8 cellular contexts compared by ENCODE assay signal in genomic region chr17:17511971-17512858, GRCh38. TPM values are rescaled to one million over a fixed set of nuclear protein-coding genes. Genes with fewer than 3 reads are reported as not detected.
DNase-seq lines count a peak whose midpoint lies in the region; ATAC-seq, FAIRE-seq and TF ChIP-seq lines count a peak whose summit lies in the region.

No MANE protein-coding gene starts in this region.

- BruUV-seq in Panc1 (replicated peaks; lab: Mats Ljungman, UMichigan) = no TSS peak

- H3K4me1 ChIP-seq in GM23248 (ENCODE audit: insufficient read depth) (no peaks in the 10 kb centered on the region), Panc1 (ENCODE audit: control insufficient read depth, insufficient read depth, low read length) (peaks cover 8% of the 10 kb centered on the region), fibroblast of lung (ENCODE audit: control insufficient read depth, extremely low read depth, insufficient read depth, low read length) (peaks cover 4% of the 10 kb centered on the region), small intestine (ENCODE audit: control insufficient read depth in 2 of 2, insufficient read depth in 1 of 2, low read depth in 1 of 2, low read length in 1 of 2) (no peaks in the 10 kb centered on the region)

- intact Hi-C loops in Panc1 (cut with micrococcal nuclease; ENCODE audit: unreplicated experiment) = no loop called here

- ATAC-seq in Panc1 = peak; percentile 88

- CTCF ChIA-PET in Panc1 (lab: Charles Lee) = interaction anchor here (0.6 kb wide), 1 partner anchor 10 kb away, joined by 7 read pairs; no protein-coding TSS in a partner anchor

- no peaks in the 10 kb centered on the region for H3K27me3 ChIP-seq in GM23248 (replicated peaks; ENCODE audit: insufficient read depth)
- H3K27me3 ChIP-seq in Panc1 (ENCODE audit: control insufficient read depth, insufficient read depth, low read length) = no peaks in the 10 kb centered on the region
- H3K27me3 ChIP-seq in fibroblast of lung (ENCODE audit: control insufficient read depth, insufficient read depth, low read length) = no peaks in the 10 kb centered on the region
- H3K27me3 ChIP-seq in WERI-Rb-1 (ENCODE audit: insufficient read depth, low read depth, severe bottlenecking) = no peaks in the 10 kb centered on the region
- H3K27me3 ChIP-seq in small intestine (ENCODE audit: control insufficient read depth in 2 of 2, insufficient read depth in 2 of 2, low read length in 2 of 2) = no peaks in the 10 kb centered on the region

- no peaks in the 10 kb centered on the region for H3K36me3 ChIP-seq in GM23248 (ENCODE audit: low read depth)
- H3K36me3 ChIP-seq in Panc1 (ENCODE audit: control insufficient read depth, insufficient read depth, low read length) = no peaks in the 10 kb centered on the region
- H3K36me3 ChIP-seq in fibroblast of lung (ENCODE audit: control insufficient read depth, insufficient read depth, low read length) = no peaks in the 10 kb centered on the region
- no peaks in the 10 kb centered on the region; the same call in 1 of the 2 replicates for H3K36me3 ChIP-seq in WERI-Rb-1
- no peaks in the 10 kb centered on the region for H3K36me3 ChIP-seq in small intestine (ENCODE audit: control insufficient read depth in 2 of 2, insufficient read depth in 2 of 2, low read length in 2 of 2)

- H3K27ac ChIP-seq in GM23248 (no peak overlapping the region), Panc1 (ENCODE audit: low read length) (no peak overlapping the region), fibroblast of lung (ENCODE audit: insufficient read depth, low read length) (no peak overlapping the region), WERI-Rb-1 (no peak overlapping the region), small intestine (ENCODE audit: low read depth in 1 of 2, low read length in 1 of 2) (no peak overlapping the region)

- no peak for TF ChIP-seq CTCF in Panc1 (IDR thresholded peaks at IDR 0.05)
- TF ChIP-seq CTCF in fibroblast of lung (conservative IDR thresholded peaks at IDR 0.05 in 1 of 2, IDR thresholded peaks at IDR 0.05 in 1 of 2; ENCODE audit: low read depth in 1 of 2, low read length in 2 of 2) = no peak
- TF ChIP-seq CTCF in WERI-Rb-1 (IDR thresholded peaks at IDR 0.05; ENCODE audit: low read depth, low read length) = no peak

- WGBS in GM23248 (ENCODE audit: low coverage in 1 of 2, low lambda C conversion rate in 2 of 2, missing lambda C conversion rate in 2 of 2), 2 experiments = 76 to 78% methylated on average over 28 of the region's 28 CpGs
- WGBS in small intestine, 3 donors = 87 to 90% (median 88%) methylated on average over 28 of the region's 28 CpGs

- H3K9me2 ChIP-seq in GM23248 (ENCODE audit: insufficient read depth) = no peaks in the 10 kb centered on the region

- DNase-seq in GM23248 (peak; percentile 95), Panc1 (ENCODE audit: low read depth, low spot score) (no peak), fibroblast of lung (ENCODE audit: low read depth in 2 of 2) (peak; percentile 83 to 97), renal cortical epithelial cell (ENCODE audit: low read depth) (peak; percentile 89), D341Med (ENCODE audit: low spot score) (no peak), WERI-Rb-1 (no peak), small intestine (no peak)
- DNase-seq in activated T-cell treated with anti-CD3 and anti-CD28 coated beads, Interleukin-2, amount 50 U/mL, for 48 hours = no peak

- H3K9ac ChIP-seq in GM23248 = no peak overlapping the region
- no peak overlapping the region for H3K9ac ChIP-seq in fibroblast of lung (ENCODE audit: insufficient read depth, low read length)

- H3K4me3 ChIP-seq in GM23248 (no peak overlapping the region), Panc1 (ENCODE audit: low read depth in 2 of 2, low read length in 2 of 2) (no peak overlapping the region), fibroblast of lung (replicated peaks in 1 of 4; ENCODE audit: control extremely low read depth in 1 of 4, insufficient read depth in 1 of 4, low read depth in 3 of 4, low read length in 4 of 4) (no peak overlapping the region), WERI-Rb-1 (ENCODE audit: low read depth, low read length) (no peak overlapping the region), small intestine (ENCODE audit: low read depth in 1 of 2, low read length in 2 of 2) (no peak overlapping the region)

- H3K4me2 ChIP-seq in GM23248 (ENCODE audit: unreplicated experiment) = no peak overlapping the region
- no peak overlapping the region for H3K4me2 ChIP-seq in fibroblast of lung (ENCODE audit: extremely low read depth, insufficient read depth, low read length)

- H2AFZ ChIP-seq in GM23248 (no peak overlapping the region), fibroblast of lung (ENCODE audit: low read length) (no peak overlapping the region)

- no peaks in the 10 kb centered on the region for H3F3A ChIP-seq in GM23248 (ENCODE audit: insufficient read depth)

- in situ Hi-C loops in GM23248 (cut with MboI) = no loop called here
- in situ Hi-C loops in Panc1 (cut with HindIII; ENCODE audit: low pct_unique_long_range_greater_than_20kb, low sequenced_read_pairs) = no loop called here

- POLR2A ChIA-PET in Panc1 (lab: Charles Lee) = interaction anchor here (0.5 to 0.6 kb wide), 3 partner anchors 20 to 428 kb away, joined by 5 to 10 read pairs (median 6); no protein-coding TSS in a partner anchor

- FAIRE-seq in small intestine (lab: Jason Lieb, UNC) = no peak

- no peaks in the 10 kb centered on the region for H3K9me3 ChIP-seq in GM23248 (ENCODE audit: low read depth)
- no peaks in the 10 kb centered on the region for H3K9me3 ChIP-seq in Panc1 (ENCODE audit: control insufficient read depth, insufficient read depth, low read depth, low read length)
- H3K9me3 ChIP-seq in fibroblast of lung (ENCODE audit: control insufficient read depth, insufficient read depth, low read depth, low read length) = no peaks in the 10 kb centered on the region
- H3K9me3 ChIP-seq in WERI-Rb-1 (ENCODE audit: severe bottlenecking) = no peaks in the 10 kb centered on the region
- no peaks in the 10 kb centered on the region for H3K9me3 ChIP-seq in small intestine (ENCODE audit: control insufficient read depth, low read depth)

- H4K20me1 ChIP-seq in GM23248 (ENCODE audit: insufficient read depth) (no peaks in the 10 kb centered on the region), fibroblast of lung (ENCODE audit: control insufficient read depth, extremely low read depth, insufficient read depth, low read length) (no peaks in the 10 kb centered on the region)

- no peaks in the 10 kb centered on the region for H3K79me2 ChIP-seq in GM23248 (ENCODE audit: insufficient read depth)
- no peaks in the 10 kb centered on the region for H3K79me2 ChIP-seq in fibroblast of lung (ENCODE audit: control insufficient read depth, insufficient read depth, low read length)

RNA-seq across cellular contexts. Expression of gene RASD1, which starts 16.0 kb away (rescaled TPM):
- 0.89 and 2.2 TPM in 2 replicates for total RNA-seq in GM23248 (2014; rRNA removed; shearing (Covaris generic))
- polyA plus RNA-seq in GM23248 (2016; fragmentation: Nextera tagmentation; extraction: Ambion mirVana) = 1.2 and 1.5 TPM in 2 replicates
- total RNA-seq in Panc1 (2021; ENCODE audit: unreplicated experiment) = 1.7 TPM
- polyA plus RNA-seq in Panc1 (2012; ENCODE audit: insufficient read length) = 4.6 TPM
- 0.26 and 2.6 TPM in 2 replicates for total RNA-seq in fibroblast of lung
- 0.32 and 0.34 TPM in 2 replicates for polyA plus RNA-seq in fibroblast of lung
- polyA plus RNA-seq in fibroblast of lung (2012) = 1.0 and 1.2 TPM in 2 replicates
- 2.3 TPM in 1 of 2 replicates, not detected in the other for polyA minus RNA-seq in fibroblast of lung (ENCODE audit: low replicate concordance)
- total RNA-seq in renal cortical epithelial cell = 16.1 and 154 TPM in 2 replicates
- 10 to 100 TPM in 1 of 3 donors, 1 to 10 TPM in 2; 4.9 to 11.4 (median 7.6) TPM for polyA plus RNA-seq in small intestine

RNA-seq across cellular contexts. Expression of gene MED9, which starts 35.4 kb away (rescaled TPM):
- 9.6 and 10.3 TPM in 2 replicates for total RNA-seq in GM23248 (2014; rRNA removed; shearing (Covaris generic))
- 9.8 and 10.0 TPM in 2 replicates for polyA plus RNA-seq in GM23248 (2016; fragmentation: Nextera tagmentation; extraction: Ambion mirVana)
- 11.1 TPM for total RNA-seq in Panc1 (2021; ENCODE audit: unreplicated experiment)
- 8.1 TPM for polyA plus RNA-seq in Panc1 (2012; ENCODE audit: insufficient read length)
- 11.7 and 12.3 TPM in 2 replicates for total RNA-seq in fibroblast of lung
- polyA plus RNA-seq in fibroblast of lung = 10.5 and 11.9 TPM in 2 replicates
- polyA plus RNA-seq in fibroblast of lung (2012) = 7.9 and 8.0 TPM in 2 replicates
- 7.6 and 12.8 TPM in 2 replicates for polyA minus RNA-seq in fibroblast of lung (ENCODE audit: low replicate concordance)
- total RNA-seq in renal cortical epithelial cell = 10.6 and 22.5 TPM in 2 replicates
- 10 to 100 TPM; 11.6 to 17.4 (median 16.3) TPM for polyA plus RNA-seq in small intestine

Comparison
In these comparisons a context has a peak if more than half of its experiments do, and no peak if none do; other contexts are left out.
1. DNase-seq: peak in GM23248 (single experiment), fibroblast of lung (2 of 2) and renal cortical epithelial cell (single experiment); none in Panc1 (single experiment), D341Med (single experiment), WERI-Rb-1 (single experiment), small intestine (single experiment) and activated T-cell treated with anti-CD3 and anti-CD28 coated beads, Interleukin-2, amount 50 U/mL, for 48 hours (0 of 2).